1 cellular context compared by ENCODE assay signal in the genomic region with DNA sequence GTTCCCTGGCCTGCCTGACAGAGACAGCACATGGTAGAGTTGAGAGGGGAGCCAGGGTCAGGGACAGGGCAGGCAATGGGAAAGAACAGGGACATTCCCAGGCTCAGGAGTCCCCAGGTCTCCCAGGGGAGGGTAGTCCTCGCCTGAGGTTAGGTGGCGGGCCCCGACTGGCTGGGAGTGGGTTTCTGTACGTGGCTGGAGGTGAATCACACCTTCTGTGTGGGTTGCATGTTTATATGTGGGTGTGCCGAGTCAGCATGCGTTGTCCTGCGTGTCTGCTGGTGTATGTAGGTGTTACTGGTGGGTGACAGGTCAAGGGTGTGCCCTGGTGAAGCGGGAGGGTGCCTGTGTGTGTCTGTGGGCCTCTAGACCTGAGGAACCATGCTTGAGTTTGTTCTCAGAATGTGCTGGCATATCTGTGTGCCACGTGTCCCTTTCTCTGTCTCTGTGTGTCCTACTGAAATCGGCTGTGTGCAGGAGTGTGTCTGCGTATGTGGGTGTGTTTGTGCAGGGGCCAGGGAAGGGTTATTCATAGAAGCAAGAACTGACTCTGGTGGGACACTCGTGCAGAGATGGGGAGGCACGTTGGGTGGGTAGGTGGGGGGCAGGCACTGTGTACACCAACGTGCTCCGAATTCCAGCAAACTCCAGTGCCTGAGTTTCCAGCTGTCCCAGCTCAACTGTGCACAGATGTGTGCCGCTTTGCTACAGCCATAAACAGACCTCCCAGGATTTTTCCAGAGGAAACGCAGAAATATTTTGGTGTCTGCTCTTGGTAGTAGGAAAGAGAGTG.
TF ChIP-seq lines count a peak whose summit lies in the region.

No MANE protein-coding gene starts in this region.

TF ChIP-seq in HepG2, 621 proteins besides CTCF, POLR2A, EP300 and RAD21 (continues in another document):
- TF ChIP-seq SRSF9 (IDR thresholded peaks at IDR 0.05; ENCODE audit: borderline replicate concordance, insufficient read depth, low read depth, low read length, poor library complexity, severe bottlenecking) (no peak), IKZF4 (CRISPR knock-in tag; IDR thresholded peaks at IDR 0.05; ENCODE audit: borderline replicate concordance, low read depth, not compliant biosample characterization) (peak; percentile 51), LCORL (IDR thresholded peaks at IDR 0.05) (no peak), LCORL (CRISPR knock-in tag; IDR thresholded peaks at IDR 0.05) (peak; percentile 67), ZNF264 (CRISPR knock-in tag; IDR thresholded peaks at IDR 0.05) (no peak), RXRB (CRISPR knock-in tag; IDR thresholded peaks at IDR 0.05; ENCODE audit: borderline replicate concordance) (peak; percentile 70), ZNF83 (CRISPR knock-in tag; IDR thresholded peaks at IDR 0.05; ENCODE audit: borderline replicate concordance) (no peak), HCFC1 (IDR thresholded peaks at IDR 0.05; ENCODE audit: low read depth, low read length) (no peak), YY1 (IDR thresholded peaks at IDR 0.05; ENCODE audit: insufficient read depth, insufficient replicate concordance, low read depth, low read length) (peak; percentile 23), MTF1 (CRISPR knock-in tag; IDR thresholded peaks at IDR 0.05) (no peak), ZNF772 (CRISPR knock-in tag; IDR thresholded peaks at IDR 0.05) (no peak), ZNF747 (CRISPR knock-in tag; IDR thresholded peaks at IDR 0.05; ENCODE audit: borderline replicate concordance) (no peak), SP5 (CRISPR knock-in tag; IDR thresholded peaks at IDR 0.05; ENCODE audit: borderline replicate concordance, low read depth) (no peak), PHF21A (CRISPR knock-in tag; IDR thresholded peaks at IDR 0.05) (peak; percentile 42; the same call in 1 of the 2 replicates), NFKB2 (CRISPR knock-in tag; IDR thresholded peaks at IDR 0.05; ENCODE audit: borderline replicate concordance) (no peak), REL (CRISPR knock-in tag; conservative IDR thresholded peaks at IDR 0.05) (0 out of 2 replicates have a peak, but pooled peaks have one; percentile 53)
- TF ChIP-seq, protein P1, sequence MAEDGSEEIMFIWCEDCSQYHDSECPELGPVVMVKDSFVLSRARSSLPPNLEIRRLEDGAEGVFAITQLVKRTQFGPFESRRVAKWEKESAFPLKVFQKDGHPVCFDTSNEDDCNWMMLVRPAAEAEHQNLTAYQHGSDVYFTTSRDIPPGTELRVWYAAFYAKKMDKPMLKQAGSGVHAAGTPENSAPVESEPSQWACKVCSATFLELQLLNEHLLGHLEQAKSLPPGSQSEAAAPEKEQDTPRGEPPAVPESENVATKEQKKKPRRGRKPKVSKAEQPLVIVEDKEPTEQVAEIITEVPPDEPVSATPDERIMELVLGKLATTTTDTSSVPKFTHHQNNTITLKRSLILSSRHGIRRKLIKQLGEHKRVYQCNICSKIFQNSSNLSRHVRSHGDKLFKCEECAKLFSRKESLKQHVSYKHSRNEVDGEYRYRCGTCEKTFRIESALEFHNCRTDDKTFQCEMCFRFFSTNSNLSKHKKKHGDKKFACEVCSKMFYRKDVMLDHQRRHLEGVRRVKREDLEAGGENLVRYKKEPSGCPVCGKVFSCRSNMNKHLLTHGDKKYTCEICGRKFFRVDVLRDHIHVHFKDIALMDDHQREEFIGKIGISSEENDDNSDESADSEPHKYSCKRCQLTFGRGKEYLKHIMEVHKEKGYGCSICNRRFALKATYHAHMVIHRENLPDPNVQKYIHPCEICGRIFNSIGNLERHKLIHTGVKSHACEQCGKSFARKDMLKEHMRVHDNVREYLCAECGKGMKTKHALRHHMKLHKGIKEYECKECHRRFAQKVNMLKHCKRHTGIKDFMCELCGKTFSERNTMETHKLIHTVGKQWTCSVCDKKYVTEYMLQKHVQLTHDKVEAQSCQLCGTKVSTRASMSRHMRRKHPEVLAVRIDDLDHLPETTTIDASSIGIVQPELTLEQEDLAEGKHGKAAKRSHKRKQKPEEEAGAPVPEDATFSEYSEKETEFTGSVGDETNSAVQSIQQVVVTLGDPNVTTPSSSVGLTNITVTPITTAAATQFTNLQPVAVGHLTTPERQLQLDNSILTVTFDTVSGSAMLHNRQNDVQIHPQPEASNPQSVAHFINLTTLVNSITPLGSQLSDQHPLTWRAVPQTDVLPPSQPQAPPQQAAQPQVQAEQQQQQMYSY (CRISPR knock-in tag; IDR thresholded peaks at IDR 0.05), result peak; percentile 98
- TF ChIP-seq, protein P2, sequence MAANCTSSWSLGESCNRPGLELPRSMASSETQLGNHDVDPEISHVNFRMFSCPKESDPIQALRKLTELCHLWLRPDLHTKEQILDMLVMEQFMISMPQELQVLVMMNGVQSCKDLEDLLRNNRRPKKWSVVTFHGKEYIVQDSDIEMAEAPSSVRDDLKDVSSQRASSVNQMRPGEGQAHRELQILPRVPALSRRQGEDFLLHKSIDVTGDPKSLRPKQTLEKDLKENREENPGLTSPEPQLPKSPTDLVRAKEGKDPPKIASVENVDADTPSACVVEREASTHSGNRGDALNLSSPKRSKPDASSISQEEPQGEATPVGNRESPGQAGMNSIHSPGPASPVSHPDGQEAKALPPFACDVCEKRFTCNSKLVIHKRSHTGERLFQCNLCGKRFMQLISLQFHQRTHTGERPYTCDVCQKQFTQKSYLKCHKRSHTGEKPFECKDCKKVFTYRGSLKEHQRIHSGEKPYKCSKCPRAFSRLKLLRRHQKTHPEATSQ (CRISPR knock-in tag; IDR thresholded peaks at IDR 0.05; ENCODE audit: borderline replicate concordance), result no peak
- TF ChIP-seq, protein P3, sequence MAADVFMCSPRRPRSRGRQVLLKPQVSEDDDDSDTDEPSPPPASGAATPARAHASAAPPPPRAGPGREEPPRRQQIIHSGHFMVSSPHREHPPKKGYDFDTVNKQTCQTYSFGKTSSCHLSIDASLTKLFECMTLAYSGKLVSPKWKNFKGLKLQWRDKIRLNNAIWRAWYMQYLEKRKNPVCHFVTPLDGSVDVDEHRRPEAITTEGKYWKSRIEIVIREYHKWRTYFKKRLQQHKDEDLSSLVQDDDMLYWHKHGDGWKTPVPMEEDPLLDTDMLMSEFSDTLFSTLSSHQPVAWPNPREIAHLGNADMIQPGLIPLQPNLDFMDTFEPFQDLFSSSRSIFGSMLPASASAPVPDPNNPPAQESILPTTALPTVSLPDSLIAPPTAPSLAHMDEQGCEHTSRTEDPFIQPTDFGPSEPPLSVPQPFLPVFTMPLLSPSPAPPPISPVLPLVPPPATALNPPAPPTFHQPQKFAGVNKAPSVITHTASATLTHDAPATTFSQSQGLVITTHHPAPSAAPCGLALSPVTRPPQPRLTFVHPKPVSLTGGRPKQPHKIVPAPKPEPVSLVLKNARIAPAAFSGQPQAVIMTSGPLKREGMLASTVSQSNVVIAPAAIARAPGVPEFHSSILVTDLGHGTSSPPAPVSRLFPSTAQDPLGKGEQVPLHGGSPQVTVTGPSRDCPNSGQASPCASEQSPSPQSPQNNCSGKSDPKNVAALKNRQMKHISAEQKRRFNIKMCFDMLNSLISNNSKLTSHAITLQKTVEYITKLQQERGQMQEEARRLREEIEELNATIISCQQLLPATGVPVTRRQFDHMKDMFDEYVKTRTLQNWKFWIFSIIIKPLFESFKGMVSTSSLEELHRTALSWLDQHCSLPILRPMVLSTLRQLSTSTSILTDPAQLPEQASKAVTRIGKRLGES (CRISPR knock-in tag; IDR thresholded peaks at IDR 0.05; ENCODE audit: borderline replicate concordance), result no peak
- TF ChIP-seq, protein P4, sequence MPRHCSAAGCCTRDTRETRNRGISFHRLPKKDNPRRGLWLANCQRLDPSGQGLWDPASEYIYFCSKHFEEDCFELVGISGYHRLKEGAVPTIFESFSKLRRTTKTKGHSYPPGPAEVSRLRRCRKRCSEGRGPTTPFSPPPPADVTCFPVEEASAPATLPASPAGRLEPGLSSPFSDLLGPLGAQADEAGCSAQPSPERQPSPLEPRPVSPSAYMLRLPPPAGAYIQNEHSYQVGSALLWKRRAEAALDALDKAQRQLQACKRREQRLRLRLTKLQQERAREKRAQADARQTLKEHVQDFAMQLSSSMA (CRISPR knock-in tag; IDR thresholded peaks at IDR 0.05), result no peak
- TF ChIP-seq, protein P5, sequence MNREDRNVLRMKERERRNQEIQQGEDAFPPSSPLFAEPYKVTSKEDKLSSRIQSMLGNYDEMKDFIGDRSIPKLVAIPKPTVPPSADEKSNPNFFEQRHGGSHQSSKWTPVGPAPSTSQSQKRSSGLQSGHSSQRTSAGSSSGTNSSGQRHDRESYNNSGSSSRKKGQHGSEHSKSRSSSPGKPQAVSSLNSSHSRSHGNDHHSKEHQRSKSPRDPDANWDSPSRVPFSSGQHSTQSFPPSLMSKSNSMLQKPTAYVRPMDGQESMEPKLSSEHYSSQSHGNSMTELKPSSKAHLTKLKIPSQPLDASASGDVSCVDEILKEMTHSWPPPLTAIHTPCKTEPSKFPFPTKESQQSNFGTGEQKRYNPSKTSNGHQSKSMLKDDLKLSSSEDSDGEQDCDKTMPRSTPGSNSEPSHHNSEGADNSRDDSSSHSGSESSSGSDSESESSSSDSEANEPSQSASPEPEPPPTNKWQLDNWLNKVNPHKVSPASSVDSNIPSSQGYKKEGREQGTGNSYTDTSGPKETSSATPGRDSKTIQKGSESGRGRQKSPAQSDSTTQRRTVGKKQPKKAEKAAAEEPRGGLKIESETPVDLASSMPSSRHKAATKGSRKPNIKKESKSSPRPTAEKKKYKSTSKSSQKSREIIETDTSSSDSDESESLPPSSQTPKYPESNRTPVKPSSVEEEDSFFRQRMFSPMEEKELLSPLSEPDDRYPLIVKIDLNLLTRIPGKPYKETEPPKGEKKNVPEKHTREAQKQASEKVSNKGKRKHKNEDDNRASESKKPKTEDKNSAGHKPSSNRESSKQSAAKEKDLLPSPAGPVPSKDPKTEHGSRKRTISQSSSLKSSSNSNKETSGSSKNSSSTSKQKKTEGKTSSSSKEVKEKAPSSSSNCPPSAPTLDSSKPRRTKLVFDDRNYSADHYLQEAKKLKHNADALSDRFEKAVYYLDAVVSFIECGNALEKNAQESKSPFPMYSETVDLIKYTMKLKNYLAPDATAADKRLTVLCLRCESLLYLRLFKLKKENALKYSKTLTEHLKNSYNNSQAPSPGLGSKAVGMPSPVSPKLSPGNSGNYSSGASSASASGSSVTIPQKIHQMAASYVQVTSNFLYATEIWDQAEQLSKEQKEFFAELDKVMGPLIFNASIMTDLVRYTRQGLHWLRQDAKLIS (CRISPR knock-in tag; IDR thresholded peaks at IDR 0.05), result no peak
- TF ChIP-seq, protein P6, sequence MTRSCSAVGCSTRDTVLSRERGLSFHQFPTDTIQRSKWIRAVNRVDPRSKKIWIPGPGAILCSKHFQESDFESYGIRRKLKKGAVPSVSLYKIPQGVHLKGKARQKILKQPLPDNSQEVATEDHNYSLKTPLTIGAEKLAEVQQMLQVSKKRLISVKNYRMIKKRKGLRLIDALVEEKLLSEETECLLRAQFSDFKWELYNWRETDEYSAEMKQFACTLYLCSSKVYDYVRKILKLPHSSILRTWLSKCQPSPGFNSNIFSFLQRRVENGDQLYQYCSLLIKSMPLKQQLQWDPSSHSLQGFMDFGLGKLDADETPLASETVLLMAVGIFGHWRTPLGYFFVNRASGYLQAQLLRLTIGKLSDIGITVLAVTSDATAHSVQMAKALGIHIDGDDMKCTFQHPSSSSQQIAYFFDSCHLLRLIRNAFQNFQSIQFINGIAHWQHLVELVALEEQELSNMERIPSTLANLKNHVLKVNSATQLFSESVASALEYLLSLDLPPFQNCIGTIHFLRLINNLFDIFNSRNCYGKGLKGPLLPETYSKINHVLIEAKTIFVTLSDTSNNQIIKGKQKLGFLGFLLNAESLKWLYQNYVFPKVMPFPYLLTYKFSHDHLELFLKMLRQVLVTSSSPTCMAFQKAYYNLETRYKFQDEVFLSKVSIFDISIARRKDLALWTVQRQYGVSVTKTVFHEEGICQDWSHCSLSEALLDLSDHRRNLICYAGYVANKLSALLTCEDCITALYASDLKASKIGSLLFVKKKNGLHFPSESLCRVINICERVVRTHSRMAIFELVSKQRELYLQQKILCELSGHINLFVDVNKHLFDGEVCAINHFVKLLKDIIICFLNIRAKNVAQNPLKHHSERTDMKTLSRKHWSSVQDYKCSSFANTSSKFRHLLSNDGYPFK (CRISPR knock-in tag; IDR thresholded peaks at IDR 0.05; ENCODE audit: borderline replicate concordance), result peak; percentile 42; the same call in 1 of the 2 replicates
- TF ChIP-seq, protein P7, sequence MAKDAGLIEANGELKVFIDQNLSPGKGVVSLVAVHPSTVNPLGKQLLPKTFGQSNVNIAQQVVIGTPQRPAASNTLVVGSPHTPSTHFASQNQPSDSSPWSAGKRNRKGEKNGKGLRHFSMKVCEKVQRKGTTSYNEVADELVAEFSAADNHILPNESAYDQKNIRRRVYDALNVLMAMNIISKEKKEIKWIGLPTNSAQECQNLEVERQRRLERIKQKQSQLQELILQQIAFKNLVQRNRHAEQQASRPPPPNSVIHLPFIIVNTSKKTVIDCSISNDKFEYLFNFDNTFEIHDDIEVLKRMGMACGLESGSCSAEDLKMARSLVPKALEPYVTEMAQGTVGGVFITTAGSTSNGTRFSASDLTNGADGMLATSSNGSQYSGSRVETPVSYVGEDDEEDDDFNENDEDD (CRISPR knock-in tag; IDR thresholded peaks at IDR 0.05; ENCODE audit: borderline replicate concordance), result peak; percentile 11; the same call in 1 of the 2 replicates
- TF ChIP-seq, protein P8, sequence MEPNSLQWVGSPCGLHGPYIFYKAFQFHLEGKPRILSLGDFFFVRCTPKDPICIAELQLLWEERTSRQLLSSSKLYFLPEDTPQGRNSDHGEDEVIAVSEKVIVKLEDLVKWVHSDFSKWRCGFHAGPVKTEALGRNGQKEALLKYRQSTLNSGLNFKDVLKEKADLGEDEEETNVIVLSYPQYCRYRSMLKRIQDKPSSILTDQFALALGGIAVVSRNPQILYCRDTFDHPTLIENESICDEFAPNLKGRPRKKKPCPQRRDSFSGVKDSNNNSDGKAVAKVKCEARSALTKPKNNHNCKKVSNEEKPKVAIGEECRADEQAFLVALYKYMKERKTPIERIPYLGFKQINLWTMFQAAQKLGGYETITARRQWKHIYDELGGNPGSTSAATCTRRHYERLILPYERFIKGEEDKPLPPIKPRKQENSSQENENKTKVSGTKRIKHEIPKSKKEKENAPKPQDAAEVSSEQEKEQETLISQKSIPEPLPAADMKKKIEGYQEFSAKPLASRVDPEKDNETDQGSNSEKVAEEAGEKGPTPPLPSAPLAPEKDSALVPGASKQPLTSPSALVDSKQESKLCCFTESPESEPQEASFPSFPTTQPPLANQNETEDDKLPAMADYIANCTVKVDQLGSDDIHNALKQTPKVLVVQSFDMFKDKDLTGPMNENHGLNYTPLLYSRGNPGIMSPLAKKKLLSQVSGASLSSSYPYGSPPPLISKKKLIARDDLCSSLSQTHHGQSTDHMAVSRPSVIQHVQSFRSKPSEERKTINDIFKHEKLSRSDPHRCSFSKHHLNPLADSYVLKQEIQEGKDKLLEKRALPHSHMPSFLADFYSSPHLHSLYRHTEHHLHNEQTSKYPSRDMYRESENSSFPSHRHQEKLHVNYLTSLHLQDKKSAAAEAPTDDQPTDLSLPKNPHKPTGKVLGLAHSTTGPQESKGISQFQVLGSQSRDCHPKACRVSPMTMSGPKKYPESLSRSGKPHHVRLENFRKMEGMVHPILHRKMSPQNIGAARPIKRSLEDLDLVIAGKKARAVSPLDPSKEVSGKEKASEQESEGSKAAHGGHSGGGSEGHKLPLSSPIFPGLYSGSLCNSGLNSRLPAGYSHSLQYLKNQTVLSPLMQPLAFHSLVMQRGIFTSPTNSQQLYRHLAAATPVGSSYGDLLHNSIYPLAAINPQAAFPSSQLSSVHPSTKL (CRISPR knock-in tag; IDR thresholded peaks at IDR 0.05), result no peak
- TF ChIP-seq, protein P9, sequence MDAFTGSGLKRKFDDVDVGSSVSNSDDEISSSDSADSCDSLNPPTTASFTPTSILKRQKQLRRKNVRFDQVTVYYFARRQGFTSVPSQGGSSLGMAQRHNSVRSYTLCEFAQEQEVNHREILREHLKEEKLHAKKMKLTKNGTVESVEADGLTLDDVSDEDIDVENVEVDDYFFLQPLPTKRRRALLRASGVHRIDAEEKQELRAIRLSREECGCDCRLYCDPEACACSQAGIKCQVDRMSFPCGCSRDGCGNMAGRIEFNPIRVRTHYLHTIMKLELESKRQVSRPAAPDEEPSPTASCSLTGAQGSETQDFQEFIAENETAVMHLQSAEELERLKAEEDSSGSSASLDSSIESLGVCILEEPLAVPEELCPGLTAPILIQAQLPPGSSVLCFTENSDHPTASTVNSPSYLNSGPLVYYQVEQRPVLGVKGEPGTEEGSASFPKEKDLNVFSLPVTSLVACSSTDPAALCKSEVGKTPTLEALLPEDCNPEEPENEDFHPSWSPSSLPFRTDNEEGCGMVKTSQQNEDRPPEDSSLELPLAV (CRISPR knock-in tag; conservative IDR thresholded peaks at IDR 0.05; ENCODE audit: low read depth), result no peak
